In genomic region chr14:23352506-23353432, GRCh38 we compare ENCODE assay signal across 8 cellular contexts. TPM values are rescaled to one million over a fixed set of nuclear protein-coding genes. Genes with fewer than 3 reads are reported as not detected.
DNase-seq lines count a peak whose midpoint lies in the region; ATAC-seq and TF ChIP-seq lines count a peak whose summit lies in the region.

Gene SLC22A17, minus strand, starts transcription at chr14:23352887.

- TF ChIP-seq POLR2A in gastrocnemius medialis (IDR thresholded peaks at IDR 0.05) = peak in 1 of 2 donors; percentile 58

- peak within 1 kb of the TSS; percentile 86 for H3K4me3 Mint-ChIP-seq in CD4-positive, alpha-beta T cell

- in situ Hi-C loops in gastrocnemius medialis (cut with MboI; ENCODE audit: low sequenced_read_pairs in 4 of 4) = no loop called here

- peaks cover 4% of the 10 kb centered on the region for H3K27me3 ChIP-seq in CD4-positive, alpha-beta T cell (ENCODE audit: control insufficient read depth, insufficient read depth, low read length)
- H3K27me3 ChIP-seq in WERI-Rb-1 (ENCODE audit: insufficient read depth, low read depth, severe bottlenecking) (no peaks in the 10 kb centered on the region), iPS-20b (ENCODE audit: insufficient read depth, low read length) (peaks cover 32% of the 10 kb centered on the region), gastrocnemius medialis (peaks cover 24 to 27% (median 26%) of the 10 kb centered on the region in 3 donors)

- no peak within 1 kb of the TSS for H3K27ac ChIP-seq in CD4-positive, alpha-beta T cell (ENCODE audit: low read depth, low read length)
- H3K27ac ChIP-seq in WERI-Rb-1 = peak within 1 kb of the TSS; percentile 56
- no peak within 1 kb of the TSS for H3K27ac ChIP-seq in iPS-20b (ENCODE audit: low read length)
- H3K27ac ChIP-seq in gastrocnemius medialis = no peak within 1 kb of the TSS

- peak; percentile 95 for ATAC-seq in CD4-positive, alpha-beta T cell (ENCODE audit: poor library complexity)
- ATAC-seq in gastrocnemius medialis (peak; percentile 52 to 72), HG02610 (IDR thresholded peaks at IDR 0.05; ENCODE audit: unreplicated experiment) (no peak), GM21737 (IDR thresholded peaks at IDR 0.05; ENCODE audit: unreplicated experiment) (no peak)

- no peak for TF ChIP-seq CTCF in CD4-positive, alpha-beta T cell (IDR thresholded peaks at IDR 0.05)
- TF ChIP-seq CTCF in WERI-Rb-1 (IDR thresholded peaks at IDR 0.05; ENCODE audit: low read depth, low read length) (0 out of 2 replicates have a peak, but pooled peaks have one; percentile 14), cardiac fibroblast (IDR thresholded peaks at IDR 0.05; ENCODE audit: low read depth, low read length) (no peak), gastrocnemius medialis (IDR thresholded peaks at IDR 0.05 in 4 of 5, conservative IDR thresholded peaks at IDR 0.05 in 1 of 5) (peak in 1 of 5 experiments; percentile 28)

- CTCF ChIA-PET in CD4-positive, alpha-beta T cell (lab: Charles Lee) = interaction anchor here (1.2 kb wide), 1 partner anchor 207 kb away, joined by 3 read pairs; no protein-coding TSS in a partner anchor

- H3K4me1 ChIP-seq in iPS-20b (ENCODE audit: insufficient read depth, low read length) = peaks cover 5% of the 10 kb centered on the region; the same call in 1 of the 2 replicates
- H3K4me1 ChIP-seq in gastrocnemius medialis = peaks cover 0 to 15% of the 10 kb centered on the region in 2 donors

- H3K36me3 ChIP-seq in WERI-Rb-1 = peaks cover 26% of the 10 kb centered on the region
- H3K36me3 ChIP-seq in iPS-20b (ENCODE audit: insufficient read depth, low read depth, low read length) = peaks cover 20% of the 10 kb centered on the region; the same call in 1 of the 2 replicates
- no peaks in the 10 kb centered on the region for H3K36me3 ChIP-seq in gastrocnemius medialis

- peak within 1 kb of the TSS; percentile 26 for H3K27ac Mint-ChIP-seq in CD4-positive, alpha-beta T cell

- H3K4me3 ChIP-seq in WERI-Rb-1 (ENCODE audit: low read depth, low read length) (peak within 1 kb of the TSS; percentile 44), cardiac fibroblast (replicated peaks in 1 of 2; ENCODE audit: low read depth in 2 of 2, low read length in 2 of 2) (peak within 1 kb of the TSS; percentile 66 to 67), iPS-20b (ENCODE audit: low read length) (peak within 1 kb of the TSS; percentile 79), gastrocnemius medialis (peak within 1 kb of the TSS; percentile 49 to 59 (median 54))

- peaks cover 5% of the 10 kb centered on the region for H3K4me1 Mint-ChIP-seq in CD4-positive, alpha-beta T cell (ENCODE audit: low read depth)

- intact Hi-C loops in CD4-positive, alpha-beta T cell (cut with DNase I, micrococcal nuclease) = no loop called here
- intact Hi-C loops in gastrocnemius medialis (cut with DNase I; ENCODE audit: low total_unique reads) = no loop called here

- POLR2A ChIA-PET in CD4-positive, alpha-beta T cell (lab: Charles Lee) = interaction anchor here (1.0 to 2.8 kb wide), 5 partner anchors 10 to 258 kb away, joined by 3 to 21 read pairs (median 4); partner anchors contain the start of genes ACIN1, C14orf119 and PABPN1

- H3K36me3 Mint-ChIP-seq in CD4-positive, alpha-beta T cell (ENCODE audit: low read depth) = no peaks in the 10 kb centered on the region

- no peaks in the 10 kb centered on the region for H3K9me3 ChIP-seq in CD4-positive, alpha-beta T cell (ENCODE audit: control insufficient read depth, low read length)
- H3K9me3 ChIP-seq in WERI-Rb-1 (ENCODE audit: severe bottlenecking) (no peaks in the 10 kb centered on the region), iPS-20b (ENCODE audit: insufficient read depth, low read depth, low read length) (no peaks in the 10 kb centered on the region), gastrocnemius medialis (no peaks in the 10 kb centered on the region)

- H3K27me3 Mint-ChIP-seq in CD4-positive, alpha-beta T cell = peaks cover 48% of the 10 kb centered on the region

- peak; percentile 23 to 70 (median 54) for DNase-seq in CD4-positive, alpha-beta T cell
- DNase-seq in NCI-H1105 (lab: John Stamatoyannopoulos, UW) (peak; percentile 80), WERI-Rb-1 (peak; percentile 84), cardiac fibroblast (ENCODE audit: low read depth in 2 of 2) (peak; percentile 84 to 85), gastrocnemius medialis (no peak)

- no peaks in the 10 kb centered on the region for H3K9me3 Mint-ChIP-seq in CD4-positive, alpha-beta T cell

- peak within 1 kb of the TSS; percentile 60; the same call in 1 of the 2 replicates for H3K9ac ChIP-seq in iPS-20b (ENCODE audit: low read depth, low read length)

RNA-seq across cellular contexts. Expression of gene SLC22A17, which starts in this region (rescaled TPM):
- 10 to 100 TPM; 19.5 to 21.1 TPM for total RNA-seq in CD4-positive, alpha-beta T cell
- total RNA-seq in gastrocnemius medialis = 1 to 10 TPM in 2 of 4 donors, under 1 TPM in 2; 0.68 to 2.7 (median 1.4) TPM

Comparison
In these comparisons a context has a peak if more than half of its experiments do, and no peak if none do; other contexts are left out.
1. RNA of gene SLC22A17 (total RNA-seq): 19.5 to 21.1 TPM in CD4-positive, alpha-beta T cell; 0.68 to 2.7 TPM in gastrocnemius medialis; every median in the first group is over 4 times any median in the second.
2. ATAC-seq: peak in CD4-positive, alpha-beta T cell (single experiment) and gastrocnemius medialis (2 of 2); none in HG02610 (single experiment) and GM21737 (single experiment).
3. DNase-seq: peak in CD4-positive, alpha-beta T cell (10 of 10), NCI-H1105 (single experiment), WERI-Rb-1 (single experiment) and cardiac fibroblast (2 of 2); none in gastrocnemius medialis (0 of 2).
4. Peak in every context shown above with its lines, with median percentiles within 50 percentile points of each other: H3K4me3 ChIP-seq.